Comparison of ENCODE assay signal across 23 cellular contexts in genomic region chr17:28315846-28316705, GRCh38. TPM values are rescaled to one million over a fixed set of nuclear protein-coding genes. Genes with fewer than 3 reads are reported as not detected.
A peak's percentile ranks its signal among the peaks of the same experiment; 100 is the strongest.
DNase-seq lines count a peak whose midpoint lies in the region; ATAC-seq, FAIRE-seq and TF ChIP-seq lines count a peak whose summit lies in the region.
"Had no signal": no experiment of that assay in that cellular context is flagged by ENCODE, and none has a peak within 500 bp of the region (broad histone marks: within the 10 kb centered on the region; RNA-seq: fewer than 3 reads in every experiment).

No MANE protein-coding gene starts in this region.

- H2BK12ac ChIP-seq in H1 (ENCODE audit: low read depth, low read length) (no peak overlapping the region), neuronal stem cell (ENCODE audit: low read length) (no peak overlapping the region)

- TF ChIP-seq RAD21 in H1 (IDR thresholded peaks at IDR 0.05 in 1 of 2, conservative IDR thresholded peaks at IDR 0.05 in 1 of 2; ENCODE audit: low read depth in 2 of 2, low read length in 2 of 2): no peak

- H3K18ac ChIP-seq in H1 (ENCODE audit: extremely low read depth, low read length) (no peak overlapping the region), neuronal stem cell (ENCODE audit: low read length) (no peak overlapping the region)

- H3K36me3 ChIP-seq in H1 (ENCODE audit: control insufficient read depth in 2 of 4, insufficient read depth in 4 of 4, low read length in 3 of 4) (peaks cover 0 to 4% (median 0%) of the 10 kb centered on the region in 4 experiments; a peak in 3 of 8 replicates), testis (ENCODE audit: low read depth, missing control alignments) (no peaks in the 10 kb centered on the region), neuronal stem cell (replicated peaks in 1 of 2; ENCODE audit: control insufficient read depth in 2 of 2, insufficient read depth in 2 of 2, low read length in 2 of 2) (peaks cover 0 to 12% of the 10 kb centered on the region in 2 donors)

- H2AFZ ChIP-seq in H1 (ENCODE audit: low read length) (no peak overlapping the region), neuronal stem cell (ENCODE audit: low read length) (no peak overlapping the region)
- H2AFZ ChIP-seq: PC-9 had no signal

- no peak overlapping the region for H3K4me3 Mint-ChIP-seq in WTC11
- H3K4me3 Mint-ChIP-seq: CD4-positive, alpha-beta T cell had no signal

- CTCF ChIA-PET in WTC11 (lab: Charles Lee) (no interaction called here), H1 (lab: Charles Lee; ENCODE audit: partially characterized antibody) (interaction anchor here (1.1 to 1.5 kb wide), 2 partner anchors 35 to 87 kb away, joined by 4 to 6 read pairs; no protein-coding TSS in a partner anchor)

- H3K14ac ChIP-seq in H1 (ENCODE audit: insufficient read length): no peak overlapping the region
- no peak overlapping the region for H3K14ac ChIP-seq in neuronal stem cell (ENCODE audit: low read length)

- H3K4me3 ChIP-seq in H1 (ENCODE audit: extremely low read depth in 1 of 4, insufficient read depth in 2 of 4, low read depth in 3 of 4, low read length in 4 of 4) (no peak overlapping the region), testis (no peak overlapping the region), neuronal stem cell (ENCODE audit: low read length in 2 of 2) (no peak overlapping the region)
- H3K4me3 ChIP-seq: BLaER1, PC-9 had no signal

- H4K91ac ChIP-seq in H1 (replicated peaks; ENCODE audit: insufficient read length, low read length): no peak overlapping the region
- no peak overlapping the region for H4K91ac ChIP-seq in neuronal stem cell (ENCODE audit: low read depth, low read length, poor library complexity)

- peaks cover 4 to 26% (median 13%) of the 10 kb centered on the region in 4 experiments for H3K4me1 ChIP-seq in H1 (replicated peaks in 1 of 4; ENCODE audit: control insufficient read depth in 3 of 4, insufficient read depth in 4 of 4, low read length in 3 of 4)
- peaks cover 29% of the 10 kb centered on the region for H3K4me1 ChIP-seq in testis
- H3K4me1 ChIP-seq in neuronal stem cell (ENCODE audit: control insufficient read depth in 2 of 2, insufficient read depth in 1 of 2, low read depth in 1 of 2, low read length in 2 of 2): peaks cover 11 to 17% of the 10 kb centered on the region in 2 donors

- TF ChIP-seq POLR2A in H1 (IDR thresholded peaks at IDR 0.05; ENCODE audit: control extremely low read depth in 1 of 2, low read depth in 2 of 2, low read length in 2 of 2) (no peak), testis (IDR thresholded peaks at IDR 0.05) (no peak)

- H3K27me3 Mint-ChIP-seq in WTC11 (ENCODE audit: low read depth): no peaks in the 10 kb centered on the region; the same call in 1 of the 2 replicates
- H3K27me3 Mint-ChIP-seq: CD4-positive, alpha-beta T cell had no signal

- no peaks in the 10 kb centered on the region for H3K79me1 ChIP-seq in H1 (ENCODE audit: low read depth, low read length)
- no peaks in the 10 kb centered on the region for H3K79me1 ChIP-seq in neuronal stem cell (ENCODE audit: low read depth, low read length)

- H3K9me3 ChIP-seq in H1 (ENCODE audit: insufficient read depth in 2 of 2, low read depth in 1 of 2, low read length in 1 of 2): no peaks in the 10 kb centered on the region
- H3K9me3 ChIP-seq in testis: no peaks in the 10 kb centered on the region
- peaks cover 0 to 8% of the 10 kb centered on the region in 2 donors for H3K9me3 ChIP-seq in neuronal stem cell (replicated peaks in 1 of 2; ENCODE audit: control insufficient read depth in 2 of 2, insufficient read depth in 1 of 2, low read depth in 1 of 2, low read length in 2 of 2)
- H3K9me3 ChIP-seq: BLaER1, SK-N-SH had no signal

- ATAC-seq in WTC11: no peak

- no peak overlapping the region for H3K9ac ChIP-seq in H1 (replicated peaks in 1 of 4; ENCODE audit: extremely low read depth in 1 of 4, low read depth in 3 of 4, low read length in 3 of 4)
- no peak overlapping the region for H3K9ac ChIP-seq in neuronal stem cell (ENCODE audit: low read depth, low read length, poor library complexity)
- H3K9ac ChIP-seq: BLaER1, KMS-11, SK-N-SH had no signal

- H2BK120ac ChIP-seq in H1 (replicated peaks; ENCODE audit: low read depth, low read length): no peak overlapping the region
- H2BK120ac ChIP-seq in neuronal stem cell (ENCODE audit: low read depth, low read length): no peak overlapping the region

- no peak overlapping the region for H2AK5ac ChIP-seq in H1 (ENCODE audit: low read depth, low read length)
- H2AK5ac ChIP-seq in neuronal stem cell (ENCODE audit: low read depth, low read length): no peak overlapping the region

- H3K27me3 ChIP-seq in H1 (replicated peaks in 1 of 4; ENCODE audit: control insufficient read depth in 3 of 4, extremely low read depth in 1 of 4, insufficient read depth in 3 of 4, low read length in 3 of 4) (peaks cover 0 to 3% (median 0%) of the 10 kb centered on the region in 4 experiments; a peak in 1 of 7 replicates), testis (no peaks in the 10 kb centered on the region), neuronal stem cell (ENCODE audit: control insufficient read depth in 3 of 3, insufficient read depth in 3 of 3, low read depth in 1 of 3, low read length in 3 of 3) (no peaks in the 10 kb centered on the region)
- H3K27me3 ChIP-seq: BLaER1 had no signal

- no peak overlapping the region for H3K27ac Mint-ChIP-seq in WTC11
- H3K27ac Mint-ChIP-seq: CD4-positive, alpha-beta T cell had no signal

- H3K79me2 ChIP-seq in H1 (ENCODE audit: control insufficient read depth in 1 of 2, insufficient read depth in 2 of 2, low read length in 2 of 2): peaks cover 16 to 21% of the 10 kb centered on the region in 2 experiments

- H3K56ac ChIP-seq in H1 (replicated peaks; ENCODE audit: insufficient read length, low read depth, low read length): no peak overlapping the region

- H3K23me2 ChIP-seq in H1 (ENCODE audit: low read depth, low read length): peaks cover 11% of the 10 kb centered on the region

- no peak for FAIRE-seq in H1 (lab: Jason Lieb, UNC)

- TF ChIP-seq CTCF in WTC11 (IDR thresholded peaks at IDR 0.05): no peak
- no peak for TF ChIP-seq CTCF in H1 (IDR thresholded peaks at IDR 0.05; ENCODE audit: control extremely low read depth in 1 of 3, insufficient read depth in 1 of 3, low read depth in 1 of 3, low read length in 3 of 3)
- no peak for TF ChIP-seq CTCF in testis (IDR thresholded peaks at IDR 0.05)

- H3K4ac ChIP-seq in H1 (replicated peaks; ENCODE audit: insufficient read length, low read depth, low read length) (no peak overlapping the region), neuronal stem cell (ENCODE audit: low read length) (no peak overlapping the region)

- H2BK15ac ChIP-seq in H1 (ENCODE audit: low read length): no peak overlapping the region; the same call in 1 of the 2 replicates
- no peak overlapping the region for H2BK15ac ChIP-seq in neuronal stem cell (ENCODE audit: low read length)

- H4K20me1 ChIP-seq in H1 (replicated peaks in 1 of 2; ENCODE audit: control insufficient read depth in 1 of 2, insufficient read depth in 2 of 2, low read length in 2 of 2): peaks cover 0 to 2% of the 10 kb centered on the region in 2 experiments

- H3K23ac ChIP-seq in H1 (ENCODE audit: insufficient read length) (no peak overlapping the region), neuronal stem cell (ENCODE audit: low read depth, low read length, poor library complexity) (no peak overlapping the region)

- no peak for TF ChIP-seq EP300 in H1 (IDR thresholded peaks at IDR 0.05; ENCODE audit: borderline replicate concordance in 1 of 2, low read depth in 2 of 2, low read length in 2 of 2)

- H2BK20ac ChIP-seq in H1 (ENCODE audit: low read length): no peak overlapping the region

- H2BK5ac ChIP-seq in H1 (ENCODE audit: low read depth, low read length) (0 out of 2 replicates have a peak overlapping the region, but pooled peaks have one; percentile 38), neuronal stem cell (ENCODE audit: low read length) (no peak overlapping the region)

- intact Hi-C loops in testis (cut with DNase I; ENCODE audit: low total_unique reads): no loop called here

- H3K9me3 Mint-ChIP-seq in WTC11: no peaks in the 10 kb centered on the region
- H3K9me3 Mint-ChIP-seq: CD4-positive, alpha-beta T cell had no signal

- peaks cover 9% of the 10 kb centered on the region for H3K36me3 Mint-ChIP-seq in WTC11

- H3K4me2 ChIP-seq in H1 (ENCODE audit: insufficient read depth in 1 of 2, low read depth in 2 of 2, low read length in 2 of 2) (no peak overlapping the region), neuronal stem cell (ENCODE audit: insufficient read depth, low read length, poor library complexity, severe bottlenecking) (no peak overlapping the region)
- H3K4me2 ChIP-seq: BLaER1, KMS-11, PC-9, SK-N-SH had no signal

- H3K27ac ChIP-seq in H1 (ENCODE audit: low read depth, low read length) (no peak overlapping the region), testis (peak overlapping the region in 1 of 2 donors; percentile 92), neuronal stem cell (replicated peaks; ENCODE audit: low read length) (no peak overlapping the region)
- H3K27ac ChIP-seq: BLaER1, HL-60, KMS-11, PC-9 had no signal

- POLR2A ChIA-PET in WTC11 (lab: Charles Lee) (no interaction called here), H1 (lab: Charles Lee; ENCODE audit: partially characterized antibody) (interaction anchor here (1.3 to 3.7 kb wide), 2 partner anchors 10 to 41 kb away, joined by 3 to 14 read pairs; partner anchors contain the start of gene POLDIP2)

- WGBS in H1 (ENCODE audit: extremely low coverage in 1 of 2, insufficient coverage in 1 of 2, insufficient read length in 1 of 2, insufficient replicate concordance in 2 of 2, low coverage in 1 of 2, low lambda C conversion rate in 2 of 2, missing lambda C conversion rate in 1 of 2), 2 experiments: 91% methylated on average over 4 of the region's 4 CpGs; no CpG with 5 or more reads in 1 of the 2 experiments
- 83 to 87% methylated on average over 4 of the region's 4 CpGs for WGBS in testis, 2 donors
- no CpG with 5 or more reads among the region's 4 CpGs for WGBS in neuronal stem cell (ENCODE audit: extremely low coverage in 2 of 2, insufficient read length in 2 of 2, insufficient replicate concordance in 1 of 2), 2 donors

- H4K5ac ChIP-seq in H1 (ENCODE audit: insufficient read length, low read depth, low read length): no peak overlapping the region

- DNase-seq in WTC11 (ENCODE audit: low spot score): no peak
- DNase-seq in H1 (ENCODE audit: low read depth in 1 of 2, low spot score in 2 of 2): no peak
- peak; percentile 12 for DNase-seq in testis
- DNase-seq in neuronal stem cell (ENCODE audit: low spot score): no peak
- no peak for DNase-seq in iPS-NIHi11 (ENCODE audit: low spot score)
- DNase-seq: ACHN; CD4-positive, alpha-beta T cell; COR-L47; DMS79; H7; NCI-H1105; NCI-H146; NCI-H2029; NCI-H2227 treated with DMSO at 0.1 percent for 48 hours; NCI-H510A; PC-9; RPMI8226; SHP77 treated with DMSO at 0.1 percent for 48 hours; SK-N-SH had no signal

- peaks cover 31% of the 10 kb centered on the region for H3K4me1 Mint-ChIP-seq in WTC11

- no peak overlapping the region for H4K8ac ChIP-seq in H1 (ENCODE audit: extremely low read depth, insufficient read depth, low read length)
- H4K8ac ChIP-seq in neuronal stem cell (ENCODE audit: low read depth, low read length): no peak overlapping the region

RNA-seq across cellular contexts. Expression of gene TMEM97, which starts 2.9 kb away (rescaled TPM):
- total RNA-seq in WTC11 (2021) (68.0 to 86.5 TPM (median 83.1 TPM) in 3 replicates), testis (100 to 1,000 TPM; 118 to 139 TPM)
- 130 and 136 TPM in 2 replicates for total RNA-seq in H1 (2021; fragmentation: NEBNext Ultra II Directional; extraction: Animal tissue kit (Norgen Biotek cat#: 25700))
- polyA plus RNA-seq in H1 (2011; rRNA removed) (70.0 and 126 TPM in 2 replicates), testis (ENCODE audit: insufficient read depth, low read depth, low replicate concordance) (108 TPM)
- polyA plus RNA-seq in H1 (2011; cell fraction: cytosol; rRNA removed): 74.6 TPM
- polyA plus RNA-seq in H1 (2011; cell fraction: nucleus; rRNA removed): 61.1 TPM
- 77.6 to 145 TPM (median 95.7 TPM) in 4 replicates for polyA plus RNA-seq in H1 (2012, experiment 1 of 2)
- polyA plus RNA-seq in H1 (2012, experiment 2 of 2): 32.8 TPM
- 636 TPM for polyA plus RNA-seq in H1 (2013, experiment 1 of 2)
- 785 TPM for polyA plus RNA-seq in H1 (2013, experiment 2 of 2)
- 125 and 167 TPM in 2 replicates for polyA minus RNA-seq in H1 (2011; rRNA and poly(A)+ RNA removed)
- polyA minus RNA-seq in H1 (2011; cell fraction: cytosol; rRNA and poly(A)+ RNA removed): 68.6 TPM
- 48.6 TPM for polyA minus RNA-seq in H1 (2011; cell fraction: nucleus; rRNA and poly(A)+ RNA removed)
- polyA plus RNA-seq in neuronal stem cell (2013, experiment 1 of 2): 439 TPM
- polyA plus RNA-seq in neuronal stem cell (2013, experiment 2 of 2): 423 TPM

RNA-seq across cellular contexts. Expression of gene IFT20, which starts 19.2 kb away (rescaled TPM):
- total RNA-seq in WTC11 (2021) (17.6 to 19.3 TPM (median 18.3 TPM) in 3 replicates), testis (10 to 100 TPM; 79.8 to 94.8 TPM)
- total RNA-seq in H1 (2021; fragmentation: NEBNext Ultra II Directional; extraction: Animal tissue kit (Norgen Biotek cat#: 25700)): 19.3 and 21.0 TPM in 2 replicates
- polyA plus RNA-seq in H1 (2011; rRNA removed) (9.0 and 11.7 TPM in 2 replicates), testis (ENCODE audit: insufficient read depth, low read depth, low replicate concordance) (104 TPM)
- 17.1 TPM for polyA plus RNA-seq in H1 (2011; cell fraction: cytosol; rRNA removed)
- 14.9 TPM for polyA plus RNA-seq in H1 (2011; cell fraction: nucleus; rRNA removed)
- 18.4 to 27.3 TPM (median 19.8 TPM) in 4 replicates for polyA plus RNA-seq in H1 (2012, experiment 1 of 2)
- 12.6 TPM for polyA plus RNA-seq in H1 (2012, experiment 2 of 2)
- 16.7 TPM for polyA plus RNA-seq in H1 (2013, experiment 1 of 2)
- polyA plus RNA-seq in H1 (2013, experiment 2 of 2): 17.0 TPM
- 7.5 and 12.2 TPM in 2 replicates for polyA minus RNA-seq in H1 (2011; rRNA and poly(A)+ RNA removed)
- polyA minus RNA-seq in H1 (2011; cell fraction: cytosol; rRNA and poly(A)+ RNA removed): 6.0 TPM
- polyA minus RNA-seq in H1 (2011; cell fraction: nucleus; rRNA and poly(A)+ RNA removed): 8.3 TPM
- polyA plus RNA-seq in neuronal stem cell (2013, experiment 1 of 2): 32.4 TPM
- polyA plus RNA-seq in neuronal stem cell (2013, experiment 2 of 2): 32.5 TPM

RNA-seq across cellular contexts. Expression of gene TNFAIP1, which starts 19.5 kb away (rescaled TPM):
- 16.9 to 21.3 TPM (median 17.1 TPM) in 3 replicates for total RNA-seq in WTC11 (2021)
- total RNA-seq in H1 (2021; fragmentation: NEBNext Ultra II Directional; extraction: Animal tissue kit (Norgen Biotek cat#: 25700)): 19.5 and 22.8 TPM in 2 replicates
- polyA plus RNA-seq in H1 (2011; rRNA removed): 16.9 and 19.9 TPM in 2 replicates
- 12.2 TPM for polyA plus RNA-seq in H1 (2011; cell fraction: cytosol; rRNA removed)
- polyA plus RNA-seq in H1 (2011; cell fraction: nucleus; rRNA removed): 34.8 TPM
- 10.7 to 11.7 TPM (median 11.0 TPM) in 4 replicates for polyA plus RNA-seq in H1 (2012, experiment 1 of 2)
- polyA plus RNA-seq in H1 (2012, experiment 2 of 2): 8.7 TPM
- 10.8 TPM for polyA plus RNA-seq in H1 (2013, experiment 1 of 2)
- 10.3 TPM for polyA plus RNA-seq in H1 (2013, experiment 2 of 2)
- polyA minus RNA-seq in H1 (2011; rRNA and poly(A)+ RNA removed): 20.2 and 20.8 TPM in 2 replicates
- 21.7 TPM for polyA minus RNA-seq in H1 (2011; cell fraction: cytosol; rRNA and poly(A)+ RNA removed)
- 14.0 TPM for polyA minus RNA-seq in H1 (2011; cell fraction: nucleus; rRNA and poly(A)+ RNA removed)
- total RNA-seq in testis: 10 to 100 TPM; 42.9 to 65.7 TPM
- 41.8 TPM for polyA plus RNA-seq in testis (ENCODE audit: insufficient read depth, low read depth, low replicate concordance)
- polyA plus RNA-seq in neuronal stem cell (2013, experiment 1 of 2): 27.4 TPM
- 26.6 TPM for polyA plus RNA-seq in neuronal stem cell (2013, experiment 2 of 2)

RNA-seq across cellular contexts. Expression of gene POLDIP2, which starts 41.3 kb away (rescaled TPM):
- total RNA-seq in WTC11 (2021) (79.2 to 85.4 TPM (median 79.7 TPM) in 3 replicates), testis (100 to 1,000 TPM; 143 to 154 TPM)
- total RNA-seq in H1 (2021; fragmentation: NEBNext Ultra II Directional; extraction: Animal tissue kit (Norgen Biotek cat#: 25700)): 74.0 and 75.3 TPM in 2 replicates
- polyA plus RNA-seq in H1 (2011; rRNA removed) (76.1 and 92.3 TPM in 2 replicates), testis (ENCODE audit: insufficient read depth, low read depth, low replicate concordance) (139 TPM)
- polyA plus RNA-seq in H1 (2011; cell fraction: cytosol; rRNA removed): 73.8 TPM
- polyA plus RNA-seq in H1 (2011; cell fraction: nucleus; rRNA removed): 73.2 TPM
- polyA plus RNA-seq in H1 (2012, experiment 1 of 2): 70.2 to 81.0 TPM (median 78.6 TPM) in 4 replicates
- 90.8 TPM for polyA plus RNA-seq in H1 (2012, experiment 2 of 2)
- 54.0 TPM for polyA plus RNA-seq in H1 (2013, experiment 1 of 2)
- polyA plus RNA-seq in H1 (2013, experiment 2 of 2): 54.4 TPM
- 64.2 and 65.9 TPM in 2 replicates for polyA minus RNA-seq in H1 (2011; rRNA and poly(A)+ RNA removed)
- polyA minus RNA-seq in H1 (2011; cell fraction: cytosol; rRNA and poly(A)+ RNA removed): 35.7 TPM
- 29.5 TPM for polyA minus RNA-seq in H1 (2011; cell fraction: nucleus; rRNA and poly(A)+ RNA removed)
- 55.9 TPM for polyA plus RNA-seq in neuronal stem cell (2013, experiment 1 of 2)
- 56.3 TPM for polyA plus RNA-seq in neuronal stem cell (2013, experiment 2 of 2)

RNA-seq across cellular contexts. Expression of gene SEBOX, which starts 48.9 kb away (rescaled TPM):
- total RNA-seq in WTC11 (2021): not detected in 3 replicates
- total RNA-seq in H1 (2021; fragmentation: NEBNext Ultra II Directional; extraction: Animal tissue kit (Norgen Biotek cat#: 25700)): not detected in 2 replicates
- not detected in 2 replicates for polyA plus RNA-seq in H1 (2011; rRNA removed)
- polyA plus RNA-seq in H1 (2011; cell fraction: cytosol; rRNA removed): not detected
- not detected for polyA plus RNA-seq in H1 (2011; cell fraction: nucleus; rRNA removed)
- not detected in 4 replicates for polyA plus RNA-seq in H1 (2012, experiment 1 of 2)
- polyA plus RNA-seq in H1 (2012, experiment 2 of 2): not detected
- polyA plus RNA-seq in H1 (2013, experiment 1 of 2): not detected
- not detected for polyA plus RNA-seq in H1 (2013, experiment 2 of 2)
- polyA minus RNA-seq in H1 (2011; rRNA and poly(A)+ RNA removed): not detected in 2 replicates
- not detected for polyA minus RNA-seq in H1 (2011; cell fraction: cytosol; rRNA and poly(A)+ RNA removed)
- polyA minus RNA-seq in H1 (2011; cell fraction: nucleus; rRNA and poly(A)+ RNA removed): not detected
- not detected for total RNA-seq in testis
- not detected for polyA plus RNA-seq in testis (ENCODE audit: insufficient read depth, low read depth, low replicate concordance)
- polyA plus RNA-seq in neuronal stem cell (2013, experiment 1 of 2): not detected
- not detected for polyA plus RNA-seq in neuronal stem cell (2013, experiment 2 of 2)
- total RNA-seq: CD4-positive, alpha-beta T cell; H7; HT-29; PC-9 had no signal
- polyA plus RNA-seq: SK-N-SH had no signal
